19 cellular contexts compared by ENCODE assay signal in the genomic region with DNA sequence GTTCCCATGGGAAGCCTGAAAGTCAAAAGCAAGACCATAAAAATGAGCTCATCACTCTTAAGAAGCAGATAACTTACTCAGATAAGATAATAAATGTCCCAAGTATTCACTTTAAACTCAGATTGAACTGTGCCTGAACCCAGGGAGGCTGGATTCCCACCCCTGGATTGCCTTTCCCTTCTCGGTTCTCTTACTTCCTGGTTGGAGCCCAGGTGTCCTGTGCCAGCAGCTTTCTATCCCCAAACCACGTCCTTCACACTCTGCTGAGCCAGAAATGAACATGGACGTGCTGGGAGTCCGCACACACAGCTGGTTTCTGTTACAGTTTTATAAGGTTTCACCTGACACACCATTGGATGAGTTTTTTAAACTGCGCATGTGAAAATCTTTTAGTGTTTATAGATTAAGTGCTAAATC.
DNase-seq lines count a peak whose midpoint lies in the region; ATAC-seq, FAIRE-seq and TF ChIP-seq lines count a peak whose summit lies in the region.
"Had no signal": no experiment of that assay in that cellular context is flagged by ENCODE, and none has a peak within 500 bp of the region (broad histone marks: within the 10 kb centered on the region; RNA-seq: fewer than 3 reads in every experiment).

No MANE protein-coding gene starts in this region.

- H3K9me2 ChIP-seq in GM23338 (ENCODE audit: insufficient read depth), result peaks cover 8% of the 10 kb centered on the region; the same call in 1 of the 2 replicates

- no peak for TF ChIP-seq CTCF in GM12878 (IDR thresholded peaks at IDR 0.05 in 2 of 3, conservative IDR thresholded peaks at IDR 0.05 in 1 of 3; ENCODE audit: control insufficient read depth in 2 of 3, extremely low read depth in 1 of 3, insufficient read depth in 1 of 3, low read depth in 3 of 3, low read length in 3 of 3)
- TF ChIP-seq CTCF in lower lobe of right lung (IDR thresholded peaks at IDR 0.05), result no peak
- TF ChIP-seq CTCF in GM23338 (conservative IDR thresholded peaks at IDR 0.05; ENCODE audit: low read depth in 2 of 2), result no peak

- intact Hi-C loops in GM12878 (cut with micrococcal nuclease; ENCODE audit: unreplicated experiment) (no loop called here), lower lobe of right lung (cut with DNase I) (no loop called here)

- FAIRE-seq in GM12878 (lab: Jason Lieb, UNC), result no peak
- FAIRE-seq: HepG2 had no signal

- TF ChIP-seq RAD21 in GM12878 (IDR thresholded peaks at IDR 0.05; ENCODE audit: insufficient read depth, low read depth, low read length), result no peak

- no peak overlapping the region for H3K4me3 Mint-ChIP-seq in GM23338
- H3K4me3 Mint-ChIP-seq: activated T-cell treated with anti-CD3 and anti-CD28 coated beads, Interleukin-2, amount 50 U/mL, for 24 hours had no signal

- WGBS in GM12878 (ENCODE audit: insufficient coverage, insufficient replicate concordance, low lambda C conversion rate, missing lambda C conversion rate), result 20% methylated on average over 5 of the region's 5 CpGs
- WGBS in urinary bladder, result 16% methylated on average over 5 of the region's 5 CpGs

- SMC1A ChIA-PET in GM12878 (lab: Charles Lee; ENCODE audit: uncharacterized antibody, unreplicated experiment), result interaction anchor here (0.9 to 1.7 kb wide), 13 partner anchors 9 to 634 kb away, joined by 3 to 9 read pairs (median 4); no protein-coding TSS in a partner anchor

- no peak for TF ChIP-seq EP300 in GM12878 (IDR thresholded peaks at IDR 0.05; ENCODE audit: borderline replicate concordance in 1 of 2, control insufficient read depth in 1 of 2, low read depth in 2 of 2, low read length in 2 of 2)

- ATAC-seq in GM12878, result no peak
- peak; percentile 59 to 67 for ATAC-seq in lower lobe of right lung
- ATAC-seq in GM23338, result no peak
- ATAC-seq in GM21619 (IDR thresholded peaks at IDR 0.05; ENCODE audit: unreplicated experiment), result no peak
- ATAC-seq: heart left ventricle, HepG2 had no signal

- H3K36me3 ChIP-seq in GM12878 (ENCODE audit: control insufficient read depth in 2 of 2, insufficient read depth in 2 of 2, low read length in 1 of 2), result no peaks in the 10 kb centered on the region
- no peaks in the 10 kb centered on the region for H3K36me3 ChIP-seq in lower lobe of right lung
- no peaks in the 10 kb centered on the region for H3K36me3 ChIP-seq in urinary bladder (ENCODE audit: insufficient read depth)
- no peaks in the 10 kb centered on the region for H3K36me3 ChIP-seq in GM23338 (ENCODE audit: insufficient read depth)
- H3K36me3 ChIP-seq: heart left ventricle, right atrium auricular region had no signal

- H3K27me3 ChIP-seq in GM12878 (replicated peaks in 1 of 2; ENCODE audit: control insufficient read depth in 2 of 2, insufficient read depth in 2 of 2, low read length in 1 of 2) (no peaks in the 10 kb centered on the region), lower lobe of right lung (ENCODE audit: low read depth) (no peaks in the 10 kb centered on the region), GM23338 (ENCODE audit: insufficient read depth) (no peaks in the 10 kb centered on the region)
- H3K27me3 ChIP-seq: heart left ventricle, right atrium auricular region had no signal

- H3K4me3 ChIP-seq in GM12878 (no peak overlapping the region), lower lobe of right lung (no peak overlapping the region), urinary bladder (ENCODE audit: low read depth, low read length) (no peak overlapping the region), GM23338 (no peak overlapping the region)
- H3K4me3 ChIP-seq: heart left ventricle, right atrium auricular region had no signal

- H3F3A ChIP-seq in GM23338 (replicated peaks; ENCODE audit: low read depth), result no peaks in the 10 kb centered on the region

- H3K9me3 ChIP-seq in GM12878 (replicated peaks; ENCODE audit: control insufficient read depth, insufficient read depth, low read length) (no peaks in the 10 kb centered on the region), lower lobe of right lung (no peaks in the 10 kb centered on the region)

- no peak overlapping the region for H3K27ac Mint-ChIP-seq in GM23338
- H3K27ac Mint-ChIP-seq: activated T-cell treated with anti-CD3 and anti-CD28 coated beads, Interleukin-2, amount 50 U/mL, for 24 hours had no signal

- no peaks in the 10 kb centered on the region for H3K36me3 Mint-ChIP-seq in GM23338 (ENCODE audit: low read depth)

- H3K4me2 ChIP-seq in GM12878 (ENCODE audit: control insufficient read depth, insufficient read depth) (no peak overlapping the region), GM23338 (no peak overlapping the region)

- H3K79me2 ChIP-seq in GM12878 (ENCODE audit: control insufficient read depth, insufficient read depth, low read length) (no peaks in the 10 kb centered on the region), GM23338 (replicated peaks; ENCODE audit: insufficient read depth) (no peaks in the 10 kb centered on the region)

- H4K20me1 ChIP-seq in GM12878 (ENCODE audit: control insufficient read depth, insufficient read depth) (no peaks in the 10 kb centered on the region), GM23338 (replicated peaks; ENCODE audit: insufficient read depth) (no peaks in the 10 kb centered on the region)

- POLR2A ChIA-PET in GM12878 (lab: Charles Lee), result no interaction called here

- no peaks in the 10 kb centered on the region for H3K4me1 Mint-ChIP-seq in GM23338

- RAD21 ChIA-PET in GM12878 (lab: Charles Lee; ENCODE audit: unreplicated experiment), result interaction anchor here (0.9 to 1.9 kb wide), 3 partner anchors 13 to 104 kb away, joined by 3 to 5 read pairs (median 4); no protein-coding TSS in a partner anchor

- H3K9me3 Mint-ChIP-seq in GM23338, result no peaks in the 10 kb centered on the region

- no TSS peak for BruUV-seq in GM12878 (replicated peaks; lab: Mats Ljungman, UMichigan)

- no peak overlapping the region for H2AFZ ChIP-seq in GM12878 (ENCODE audit: control insufficient read depth, low read depth, low read length)
- H2AFZ ChIP-seq in GM23338, result no peak overlapping the region

- DNase-seq in DMS53 (lab: John Stamatoyannopoulos, UW), result peak; percentile 39
- DNase-seq in DMS53 treated with DMSO at 0.1 percent for 48 hours (lab: John Stamatoyannopoulos, UW; ENCODE audit: unreplicated experiment), result no peak
- no peak for DNase-seq in GM12878 (ENCODE audit: low read depth, low spot score)
- DNase-seq in lower lobe of right lung, result no peak
- no peak for DNase-seq in GM23338 (ENCODE audit: low spot score)
- DNase-seq in NK-92 (lab: John Stamatoyannopoulos, UW; ENCODE audit: unreplicated experiment), result no peak
- DNase-seq: activated CD4-positive, CD25-positive, alpha-beta regulatory T cell; activated T-cell treated with anti-CD3 and anti-CD28 coated beads, Interleukin-2, amount 50 U/mL, for 24 hours; anterior cingulate cortex; effector CD8-positive, alpha-beta T cell; heart left ventricle; mesendoderm; NCI-H187 treated with DMSO at 0.1 percent for 48 hours; NK-92 treated with Interleukin-12 subunit alpha and Interleukin-12 subunit beta, amount 100 ng/mL, for 24 hours had no signal

- no peak for TF ChIP-seq POLR2A in GM12878 (IDR thresholded peaks at IDR 0.05; ENCODE audit: low read depth, low read length)

- peaks cover 1% of the 10 kb centered on the region for H3K27me3 Mint-ChIP-seq in GM23338 (ENCODE audit: insufficient read depth, low read depth, poor library complexity)
- H3K27me3 Mint-ChIP-seq: activated T-cell treated with anti-CD3 and anti-CD28 coated beads, Interleukin-2, amount 50 U/mL, for 24 hours had no signal

- in situ Hi-C loops in GM12878 (cut with MboI), result no loop called here

- H3K27ac ChIP-seq in GM12878 (ENCODE audit: control insufficient read depth, insufficient read depth), result no peak overlapping the region
- H3K27ac ChIP-seq in lower lobe of right lung, result no peak overlapping the region
- H3K27ac ChIP-seq in urinary bladder (ENCODE audit: low read depth), result peak overlapping the region; percentile 77
- no peak overlapping the region for H3K27ac ChIP-seq in GM23338 (ENCODE audit: low read depth)
- H3K27ac ChIP-seq: 22Rv1, right atrium auricular region had no signal

- no peak overlapping the region for H3K9ac ChIP-seq in GM12878 (ENCODE audit: control insufficient read depth, insufficient read depth, low read length)

- CTCF ChIA-PET in GM12878 (lab: Yijun Ruan, JAX), result interaction anchor here (1.6 kb wide), 1 partner anchor 43 kb away, joined by 4 read pairs; no protein-coding TSS in a partner anchor

- H3K4me1 ChIP-seq in GM12878 (ENCODE audit: control insufficient read depth, insufficient read depth, low read length) (no peaks in the 10 kb centered on the region), lower lobe of right lung (peaks cover 8% of the 10 kb centered on the region), urinary bladder (ENCODE audit: insufficient read depth) (no peaks in the 10 kb centered on the region), GM23338 (ENCODE audit: insufficient read depth) (no peaks in the 10 kb centered on the region)
- H3K4me1 ChIP-seq: right atrium auricular region had no signal

TF ChIP-seq in GM12878, 131 proteins besides CTCF, POLR2A, EP300 and RAD21:
- TF ChIP-seq, protein P1, sequence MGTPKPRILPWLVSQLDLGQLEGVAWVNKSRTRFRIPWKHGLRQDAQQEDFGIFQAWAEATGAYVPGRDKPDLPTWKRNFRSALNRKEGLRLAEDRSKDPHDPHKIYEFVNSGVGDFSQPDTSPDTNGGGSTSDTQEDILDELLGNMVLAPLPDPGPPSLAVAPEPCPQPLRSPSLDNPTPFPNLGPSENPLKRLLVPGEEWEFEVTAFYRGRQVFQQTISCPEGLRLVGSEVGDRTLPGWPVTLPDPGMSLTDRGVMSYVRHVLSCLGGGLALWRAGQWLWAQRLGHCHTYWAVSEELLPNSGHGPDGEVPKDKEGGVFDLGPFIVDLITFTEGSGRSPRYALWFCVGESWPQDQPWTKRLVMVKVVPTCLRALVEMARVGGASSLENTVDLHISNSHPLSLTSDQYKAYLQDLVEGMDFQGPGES (IDR thresholded peaks at IDR 0.05), result no peak
- 0 out of 2 replicates have a peak, but pooled peaks have one; percentile 31 for TF ChIP-seq IKZF1 (conservative IDR thresholded peaks at IDR 0.05)

TF ChIP-seq in GM23338, 12 proteins besides CTCF, POLR2A, EP300 and RAD21:
- TF ChIP-seq EZH2 (IDR thresholded peaks at IDR 0.05; ENCODE audit: low read depth, unreplicated experiment) (no peak), STAT1 (IDR thresholded peaks at IDR 0.05; ENCODE audit: unreplicated experiment) (no peak)

Comparison
In these comparisons a context has a peak if more than half of its experiments do, and no peak if none do; other contexts are left out.
1. ATAC-seq: peak in lower lobe of right lung (2 of 2); none in GM12878 (single experiment), GM23338 (single experiment) and GM21619 (single experiment).